ENCODE assay signal across 9 cellular contexts in genomic region chr6:106509420-106510089, GRCh38.
DNase-seq lines count a peak whose midpoint lies in the region; ATAC-seq, FAIRE-seq and TF ChIP-seq lines count a peak whose summit lies in the region.
"Had no signal": no experiment of that assay in that cellular context is flagged by ENCODE, and none has a peak within 500 bp of the region (broad histone marks: within the 10 kb centered on the region; RNA-seq: fewer than 3 reads in every experiment).

No MANE protein-coding gene starts in this region.

- CTCF ChIA-PET in A549 (lab: Yijun Ruan, JAX): interaction anchor here (0.7 to 4.7 kb wide), 6 partner anchors 35 to 64 kb away, joined by 3 to 22 read pairs (median 3); no protein-coding TSS in a partner anchor

- TF ChIP-seq RAD21 in A549 (conservative IDR thresholded peaks at IDR 0.05 in 1 of 2, IDR thresholded peaks at IDR 0.05 in 1 of 2): no peak

- no peak for TF ChIP-seq CTCF in A549 (IDR thresholded peaks at IDR 0.05)
- no peak for TF ChIP-seq CTCF in right lobe of liver (IDR thresholded peaks at IDR 0.05)
- no peak for TF ChIP-seq CTCF in omental fat pad (IDR thresholded peaks at IDR 0.05)
- TF ChIP-seq CTCF in right atrium auricular region (IDR thresholded peaks at IDR 0.05): no peak

- H3K27me3 ChIP-seq in H7 (ENCODE audit: control insufficient read depth, insufficient read depth, low read length): peaks cover 66% of the 10 kb centered on the region
- H3K27me3 ChIP-seq in right lobe of liver: no peaks in the 10 kb centered on the region
- H3K27me3 ChIP-seq in right atrium auricular region: peaks cover 7% of the 10 kb centered on the region in 2 donors

- no peak for ATAC-seq in A549
- ATAC-seq in activated naive CD8-positive, alpha-beta T cell treated with anti-CD3 and anti-CD28 coated beads, Interleukin-2, amount 10 ng/mL, durations not matched to agents 7 days and 5 days (ENCODE audit: low read depth): no peak
- no peak for ATAC-seq in right lobe of liver
- ATAC-seq in omental fat pad (ENCODE audit: low FRiP score): no peak

- TF ChIP-seq EP300 in A549 (IDR thresholded peaks at IDR 0.05): no peak

- H3K36me3 ChIP-seq in H7 (replicated peaks; ENCODE audit: control insufficient read depth, insufficient read depth, low read length): no peaks in the 10 kb centered on the region
- no peaks in the 10 kb centered on the region for H3K36me3 ChIP-seq in right lobe of liver
- H3K36me3 ChIP-seq in right atrium auricular region: no peaks in the 10 kb centered on the region

- H3K4me1 Mint-ChIP-seq in activated naive CD8-positive, alpha-beta T cell treated with anti-CD3 and anti-CD28 coated beads, Interleukin-2, amount 10 ng/mL, durations not matched to agents 7 days and 5 days: peaks cover 24% of the 10 kb centered on the region

- H3K4me1 ChIP-seq in A549 (peaks cover 9% of the 10 kb centered on the region; the same call in 2 of the 3 replicates), right lobe of liver (peaks cover 0 to 36% (median 4%) of the 10 kb centered on the region in 4 donors), right atrium auricular region (peaks cover 0 to 28% of the 10 kb centered on the region in 2 donors)

- H3K4me3 ChIP-seq in A549 (no peak overlapping the region), H7 (ENCODE audit: insufficient read depth, low read depth, low read length) (peak overlapping the region; percentile 52), right lobe of liver (peak overlapping the region in 2 of 3 donors; percentile 23 to 41), right atrium auricular region (peak overlapping the region in 1 of 2 donors; percentile 71)

- peak overlapping the region; percentile 83 for H3K27ac Mint-ChIP-seq in activated naive CD8-positive, alpha-beta T cell treated with anti-CD3 and anti-CD28 coated beads, Interleukin-2, amount 10 ng/mL, durations not matched to agents 7 days and 5 days

- TF ChIP-seq POLR2A in A549 (IDR thresholded peaks at IDR 0.05; ENCODE audit: low read length) (no peak), right lobe of liver (IDR thresholded peaks at IDR 0.05) (no peak)

- peak overlapping the region; percentile 100 for H3K4me2 ChIP-seq in A549

- 89% methylated on average over 19 of the region's 25 CpGs for WGBS in A549 (ENCODE audit: missing lambda C conversion rate)
- WGBS in right lobe of liver (ENCODE audit: insufficient coverage, low coverage, low lambda C conversion rate, missing lambda C conversion rate): 32% methylated on average over 15 of the region's 25 CpGs

- intact Hi-C loops in right lobe of liver (cut with DNase I): no loop called here

- no peaks in the 10 kb centered on the region for H3K36me3 Mint-ChIP-seq in activated naive CD8-positive, alpha-beta T cell treated with anti-CD3 and anti-CD28 coated beads, Interleukin-2, amount 10 ng/mL, durations not matched to agents 7 days and 5 days

- H3K9me3 ChIP-seq in A549 (no peaks in the 10 kb centered on the region), right lobe of liver (no peaks in the 10 kb centered on the region), right atrium auricular region (no peaks in the 10 kb centered on the region)

- H3K4me3 Mint-ChIP-seq in activated naive CD8-positive, alpha-beta T cell treated with anti-CD3 and anti-CD28 coated beads, Interleukin-2, amount 10 ng/mL, durations not matched to agents 7 days and 5 days: peak overlapping the region; percentile 90

- peaks cover 13% of the 10 kb centered on the region for H3K27me3 Mint-ChIP-seq in activated naive CD8-positive, alpha-beta T cell treated with anti-CD3 and anti-CD28 coated beads, Interleukin-2, amount 10 ng/mL, durations not matched to agents 7 days and 5 days

- H3K9me3 Mint-ChIP-seq in activated naive CD8-positive, alpha-beta T cell treated with anti-CD3 and anti-CD28 coated beads, Interleukin-2, amount 10 ng/mL, durations not matched to agents 7 days and 5 days: no peaks in the 10 kb centered on the region

- H3K27ac ChIP-seq in A549: no peak overlapping the region
- no peak overlapping the region for H3K27ac ChIP-seq in right lobe of liver
- no peak overlapping the region for H3K27ac ChIP-seq in right atrium auricular region

- DNase-seq in A549 (ENCODE audit: low read depth in 1 of 2, low spot score in 1 of 2): no peak
- DNase-seq in H7: peak; percentile 65
- DNase-seq in activated naive CD8-positive, alpha-beta T cell treated with anti-CD3 and anti-CD28 coated beads, Interleukin-2, amount 10 ng/mL, durations not matched to agents 7 days and 5 days: peak; percentile 44
- DNase-seq in right lobe of liver: peak in 1 of 3 donors; percentile 41
- no peak for DNase-seq in omental fat pad (ENCODE audit: low spot score)
- DNase-seq in MV-4-11 (lab: John Stamatoyannopoulos, UW): no peak
- no peak for DNase-seq in right atrium auricular region (ENCODE audit: low spot score)
- no peak for DNase-seq in dedifferentiated amniotic fluid mesenchymal stem cell (ENCODE audit: extremely low spot score)
- DNase-seq: SHP77 treated with DMSO at 0.1 percent for 48 hours had no signal

- POLR2A ChIA-PET in A549 (lab: Yijun Ruan, JAX): no interaction called here
- POLR2A ChIA-PET in activated naive CD8-positive, alpha-beta T cell treated with anti-CD3 and anti-CD28 coated beads, Interleukin-2, amount 10 ng/mL, durations not matched to agents 7 days and 5 days (lab: Charles Lee): interaction anchor here (0.6 to 6.7 kb wide), 4 partner anchors 14 to 860 kb away, joined by 3 to 210 read pairs (median 4); partner anchors contain the start of gene ATG5

- no peak for FAIRE-seq in A549 (lab: Jason Lieb, UNC)

TF ChIP-seq in A549, 52 proteins besides CTCF, POLR2A, EP300 and RAD21:
- TF ChIP-seq MAFK (IDR thresholded peaks at IDR 0.05; ENCODE audit: partially characterized antibody): no peak
- TF ChIP-seq ZNF302 (CRISPR knock-in tag; IDR thresholded peaks at IDR 0.05): no peak
- TF ChIP-seq NFE2L2 (conservative IDR thresholded peaks at IDR 0.05; ENCODE audit: low read length): no peak
- no peak for TF ChIP-seq RARB (CRISPR knock-in tag; IDR thresholded peaks at IDR 0.05)
- TF ChIP-seq ELK1 (IDR thresholded peaks at IDR 0.05; ENCODE audit: low read depth, low read length): no peak
- TF ChIP-seq HDAC2 (IDR thresholded peaks at IDR 0.05): no peak
- no peak for TF ChIP-seq BCL3 (IDR thresholded peaks at IDR 0.05)
- TF ChIP-seq FOSB (CRISPR knock-in tag; IDR thresholded peaks at IDR 0.05): no peak
- no peak for TF ChIP-seq KDM5A (IDR thresholded peaks at IDR 0.05)
- no peak for TF ChIP-seq RCOR1 (IDR thresholded peaks at IDR 0.05; ENCODE audit: low read depth, low read length)
- TF ChIP-seq MYC (IDR thresholded peaks at IDR 0.05; ENCODE audit: borderline replicate concordance, low read length): no peak
- no peak for TF ChIP-seq HES2 (IDR thresholded peaks at IDR 0.05)
- TF ChIP-seq CEBPB (IDR thresholded peaks at IDR 0.05): no peak
- no peak for TF ChIP-seq CBX8 (IDR thresholded peaks at IDR 0.05)

Comparison
In these comparisons a context has a peak if more than half of its experiments do, and no peak if none do; other contexts are left out.
1. DNase-seq: peak in H7 (single experiment) and activated naive CD8-positive, alpha-beta T cell treated with anti-CD3 and anti-CD28 coated beads, Interleukin-2, amount 10 ng/mL, durations not matched to agents 7 days and 5 days (single experiment); none in A549 (0 of 2), omental fat pad (single experiment), MV-4-11 (single experiment), right atrium auricular region (single experiment) and dedifferentiated amniotic fluid mesenchymal stem cell (single experiment).